In genomic region chr17:28398280-28398981, GRCh38 we compare ENCODE assay signal across 1 cellular context.
TF ChIP-seq lines count a peak whose summit lies in the region.

No MANE protein-coding gene starts in this region.

TF ChIP-seq in HepG2, 621 proteins besides CTCF, POLR2A, EP300 and RAD21 (continued from another document and continues in another):
- TF ChIP-seq MLXIP (CRISPR knock-in tag; IDR thresholded peaks at IDR 0.05; ENCODE audit: borderline replicate concordance) (no peak), ZNF800 (CRISPR knock-in tag; IDR thresholded peaks at IDR 0.05) (no peak), ZMYM2 (CRISPR knock-in tag; IDR thresholded peaks at IDR 0.05) (no peak), ZNF280D (CRISPR knock-in tag; IDR thresholded peaks at IDR 0.05) (no peak), ZNF326 (CRISPR knock-in tag; IDR thresholded peaks at IDR 0.05; ENCODE audit: borderline replicate concordance) (no peak), ZC3H4 (CRISPR knock-in tag; IDR thresholded peaks at IDR 0.05; ENCODE audit: borderline replicate concordance) (no peak), MLX (CRISPR knock-in tag; IDR thresholded peaks at IDR 0.05) (no peak), NR2F1 (CRISPR knock-in tag; IDR thresholded peaks at IDR 0.05) (peak; percentile 25 to 61; a peak in 2 of 4 replicates), FOXM1 (CRISPR knock-in tag; IDR thresholded peaks at IDR 0.05) (no peak), ZNF609 (CRISPR knock-in tag; IDR thresholded peaks at IDR 0.05; ENCODE audit: borderline replicate concordance) (0 out of 2 replicates have a peak, but pooled peaks have one; percentile 24), RXRA (CRISPR knock-in tag; IDR thresholded peaks at IDR 0.05) (peak; percentile 36; the same call in 1 of the 2 replicates), ZNF136 (CRISPR knock-in tag; IDR thresholded peaks at IDR 0.05; ENCODE audit: low read depth) (no peak), SMC3 (IDR thresholded peaks at IDR 0.05; ENCODE audit: low read length) (no peak), ZFY (CRISPR knock-in tag; IDR thresholded peaks at IDR 0.05) (0 out of 2 replicates have a peak, but pooled peaks have one; percentile 37), KLF12 (CRISPR knock-in tag; IDR thresholded peaks at IDR 0.05; ENCODE audit: borderline replicate concordance) (no peak), SAP130 (CRISPR knock-in tag; IDR thresholded peaks at IDR 0.05; ENCODE audit: low read depth) (0 out of 2 replicates have a peak, but pooled peaks have one; percentile 23), ZSCAN29 (CRISPR knock-in tag; conservative IDR thresholded peaks at IDR 0.05) (0 out of 2 replicates have a peak, but pooled peaks have one; percentile 35), MTA3 (CRISPR knock-in tag; IDR thresholded peaks at IDR 0.05) (no peak), ZHX1 (CRISPR knock-in tag; IDR thresholded peaks at IDR 0.05; ENCODE audit: low read depth) (no peak), ZNF574 (CRISPR knock-in tag; IDR thresholded peaks at IDR 0.05) (peak; percentile 30; the same call in 1 of the 2 replicates), SKI (IDR thresholded peaks at IDR 0.05; ENCODE audit: partially characterized antibody) (peak; percentile 18), HCFC1 (IDR thresholded peaks at IDR 0.05; ENCODE audit: low read depth, low read length) (no peak), TFAP4 (IDR thresholded peaks at IDR 0.05; ENCODE audit: borderline replicate concordance, low read depth) (peak; percentile 80; the same call in 1 of the 2 replicates), ZFP36L2 (CRISPR knock-in tag; IDR thresholded peaks at IDR 0.05) (no peak), ZNF552 (CRISPR knock-in tag; IDR thresholded peaks at IDR 0.05; ENCODE audit: borderline replicate concordance) (0 out of 2 replicates have a peak, but pooled peaks have one; percentile 52), HOXA3 (CRISPR knock-in tag; IDR thresholded peaks at IDR 0.05) (peak; percentile 30; the same call in 1 of the 2 replicates), GATAD2A (CRISPR knock-in tag; IDR thresholded peaks at IDR 0.05) (peak; percentile 22), RXRB (CRISPR knock-in tag; IDR thresholded peaks at IDR 0.05; ENCODE audit: borderline replicate concordance) (peak; percentile 58; the same call in 1 of the 2 replicates), MBD4 (IDR thresholded peaks at IDR 0.05; ENCODE audit: borderline replicate concordance, low read length) (no peak), GRHL1 (CRISPR knock-in tag; conservative IDR thresholded peaks at IDR 0.05) (no peak), GATA4 (IDR thresholded peaks at IDR 0.05; ENCODE audit: borderline replicate concordance, low read depth) (no peak), ZNF441 (CRISPR knock-in tag; IDR thresholded peaks at IDR 0.05; ENCODE audit: borderline replicate concordance) (0 out of 2 replicates have a peak, but pooled peaks have one; percentile 40), NR2F6 (IDR thresholded peaks at IDR 0.05) (peak; percentile 51; the same call in 1 of the 2 replicates), NR2F6 (CRISPR knock-in tag; IDR thresholded peaks at IDR 0.05) (peak; percentile 74)
